In the genomic region with DNA sequence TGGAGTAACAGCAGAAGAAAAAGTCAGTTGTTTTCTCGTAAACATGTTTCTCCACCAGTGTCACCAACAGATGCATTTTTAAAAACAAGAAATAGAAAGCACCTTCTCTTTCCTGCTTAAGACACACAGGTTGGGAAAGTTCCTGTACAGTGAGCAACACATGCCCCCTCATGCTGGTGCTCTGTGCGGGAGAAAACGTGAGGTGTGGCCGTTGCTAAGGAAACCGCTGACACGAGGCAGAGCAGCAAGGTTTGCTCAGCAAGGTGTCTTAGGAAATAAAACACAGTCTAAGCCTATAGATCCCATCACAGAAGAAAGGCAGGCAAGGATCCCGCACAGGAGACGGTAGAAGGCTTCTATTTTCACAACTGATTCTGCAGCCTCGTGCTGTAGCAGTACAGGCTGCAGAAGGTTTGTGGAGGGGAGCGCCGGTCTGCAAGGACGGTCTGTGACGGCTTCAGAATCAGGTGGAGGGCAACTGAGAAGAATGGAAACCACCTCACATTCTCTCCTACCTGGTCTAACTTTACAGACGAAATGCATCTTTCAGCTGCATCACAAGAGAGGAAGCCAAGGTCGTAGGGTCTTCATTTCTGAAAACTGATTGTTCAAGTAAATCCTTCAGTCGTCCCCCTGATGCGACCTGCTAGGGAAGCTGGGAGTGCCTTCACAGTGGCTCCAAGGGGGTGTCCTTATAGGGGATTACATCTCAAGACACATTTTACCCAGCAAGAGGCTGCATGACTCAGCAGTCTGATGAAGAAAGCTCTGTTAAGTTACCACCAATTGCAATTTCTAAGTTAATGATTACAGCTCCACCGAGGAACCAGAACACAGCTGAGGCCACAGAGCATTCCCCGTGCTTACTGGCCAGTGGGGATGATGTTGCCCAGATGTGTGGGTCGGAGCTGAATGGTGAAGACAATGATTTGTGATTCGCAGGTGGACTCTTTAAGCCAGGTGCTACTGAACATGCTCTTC, we compare ENCODE assay signal across 1 cellular context.
A peak's percentile ranks its signal among the peaks of the same experiment; 100 is the strongest.
TF ChIP-seq lines count a peak whose summit lies in the region.

No MANE protein-coding gene starts in this region.

TF ChIP-seq in A549, 52 proteins besides CTCF, POLR2A, EP300 and RAD21 (continued from another document):
- TF ChIP-seq FOSL2 (IDR thresholded peaks at IDR 0.05) (peak; percentile 30), FOSL2 (CRISPR knock-in tag; IDR thresholded peaks at IDR 0.05) (peak; percentile 66), TFCP2L1 (CRISPR knock-in tag; IDR thresholded peaks at IDR 0.05) (0 out of 2 replicates have a peak, but pooled peaks have one; percentile 23), HOXB13 (CRISPR knock-in tag; IDR thresholded peaks at IDR 0.05; ENCODE audit: low read depth) (peak; percentile 51), RFX5 (IDR thresholded peaks at IDR 0.05) (no peak), CHD2 (IDR thresholded peaks at IDR 0.05; ENCODE audit: low read length, partially characterized antibody) (no peak), ZFP36 (IDR thresholded peaks at IDR 0.05; ENCODE audit: borderline replicate concordance, partially characterized antibody) (no peak), FOXS1 (CRISPR knock-in tag; IDR thresholded peaks at IDR 0.05) (peak; percentile 47; the same call in 1 of the 2 replicates), POLR2AphosphoS2 (conservative IDR thresholded peaks at IDR 0.05; ENCODE audit: low read length) (no peak; the same call in 1 of the 2 replicates), JUN (IDR thresholded peaks at IDR 0.05) (peak in 1 of 2 experiments; percentile 62; a peak in 2 of 5 replicates), CHD4 (IDR thresholded peaks at IDR 0.05; ENCODE audit: borderline replicate concordance) (no peak), ZNF302 (CRISPR knock-in tag; IDR thresholded peaks at IDR 0.05) (0 out of 2 replicates have a peak, but pooled peaks have one; percentile 68), RCOR1 (IDR thresholded peaks at IDR 0.05; ENCODE audit: low read depth, low read length) (no peak), HOXA7 (CRISPR knock-in tag; IDR thresholded peaks at IDR 0.05) (no peak), CEBPB (IDR thresholded peaks at IDR 0.05) (peak; percentile 32 to 72; a peak in 2 of 4 replicates), RNF2 (IDR thresholded peaks at IDR 0.05; ENCODE audit: borderline replicate concordance, low read depth) (no peak), HOXB5 (CRISPR knock-in tag; IDR thresholded peaks at IDR 0.05) (no peak; the same call in 1 of the 2 replicates), FOSB (CRISPR knock-in tag; IDR thresholded peaks at IDR 0.05) (no peak), GATA3 (IDR thresholded peaks at IDR 0.05; ENCODE audit: borderline replicate concordance) (peak; percentile 43; the same call in 1 of the 2 replicates), KDM5A (IDR thresholded peaks at IDR 0.05) (no peak), ESRRA (IDR thresholded peaks at IDR 0.05; ENCODE audit: borderline replicate concordance, low read length) (no peak), ZSCAN20 (CRISPR knock-in tag; IDR thresholded peaks at IDR 0.05) (no peak)
- TF ChIP-seq, protein P1, sequence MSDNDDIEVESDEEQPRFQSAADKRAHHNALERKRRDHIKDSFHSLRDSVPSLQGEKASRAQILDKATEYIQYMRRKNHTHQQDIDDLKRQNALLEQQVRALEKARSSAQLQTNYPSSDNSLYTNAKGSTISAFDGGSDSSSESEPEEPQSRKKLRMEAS (IDR thresholded peaks at IDR 0.05): peak; percentile 49
- TF ChIP-seq, protein P2, sequence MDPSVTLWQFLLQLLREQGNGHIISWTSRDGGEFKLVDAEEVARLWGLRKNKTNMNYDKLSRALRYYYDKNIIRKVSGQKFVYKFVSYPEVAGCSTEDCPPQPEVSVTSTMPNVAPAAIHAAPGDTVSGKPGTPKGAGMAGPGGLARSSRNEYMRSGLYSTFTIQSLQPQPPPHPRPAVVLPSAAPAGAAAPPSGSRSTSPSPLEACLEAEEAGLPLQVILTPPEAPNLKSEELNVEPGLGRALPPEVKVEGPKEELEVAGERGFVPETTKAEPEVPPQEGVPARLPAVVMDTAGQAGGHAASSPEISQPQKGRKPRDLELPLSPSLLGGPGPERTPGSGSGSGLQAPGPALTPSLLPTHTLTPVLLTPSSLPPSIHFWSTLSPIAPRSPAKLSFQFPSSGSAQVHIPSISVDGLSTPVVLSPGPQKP (IDR thresholded peaks at IDR 0.05; ENCODE audit: low read depth, low read length): no peak
- TF ChIP-seq, protein P3, sequence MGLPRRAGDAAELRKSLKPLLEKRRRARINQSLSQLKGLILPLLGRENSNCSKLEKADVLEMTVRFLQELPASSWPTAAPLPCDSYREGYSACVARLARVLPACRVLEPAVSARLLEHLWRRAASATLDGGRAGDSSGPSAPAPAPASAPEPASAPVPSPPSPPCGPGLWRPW (IDR thresholded peaks at IDR 0.05): no peak
- TF ChIP-seq, protein P4, sequence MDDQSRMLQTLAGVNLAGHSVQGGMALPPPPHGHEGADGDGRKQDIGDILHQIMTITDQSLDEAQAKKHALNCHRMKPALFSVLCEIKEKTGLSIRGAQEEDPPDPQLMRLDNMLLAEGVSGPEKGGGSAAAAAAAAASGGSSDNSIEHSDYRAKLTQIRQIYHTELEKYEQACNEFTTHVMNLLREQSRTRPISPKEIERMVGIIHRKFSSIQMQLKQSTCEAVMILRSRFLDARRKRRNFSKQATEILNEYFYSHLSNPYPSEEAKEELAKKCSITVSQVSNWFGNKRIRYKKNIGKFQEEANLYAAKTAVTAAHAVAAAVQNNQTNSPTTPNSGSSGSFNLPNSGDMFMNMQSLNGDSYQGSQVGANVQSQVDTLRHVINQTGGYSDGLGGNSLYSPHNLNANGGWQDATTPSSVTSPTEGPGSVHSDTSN (IDR thresholded peaks at IDR 0.05): no peak
- TF ChIP-seq, protein P5, sequence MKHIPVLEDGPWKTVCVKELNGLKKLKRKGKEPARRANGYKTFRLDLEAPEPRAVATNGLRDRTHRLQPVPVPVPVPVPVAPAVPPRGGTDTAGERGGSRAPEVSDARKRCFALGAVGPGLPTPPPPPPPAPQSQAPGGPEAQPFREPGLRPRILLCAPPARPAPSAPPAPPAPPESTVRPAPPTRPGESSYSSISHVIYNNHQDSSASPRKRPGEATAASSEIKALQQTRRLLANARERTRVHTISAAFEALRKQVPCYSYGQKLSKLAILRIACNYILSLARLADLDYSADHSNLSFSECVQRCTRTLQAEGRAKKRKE (CRISPR knock-in tag; IDR thresholded peaks at IDR 0.05; ENCODE audit: low read depth): peak; percentile 63; the same call in 1 of the 2 replicates
